ENCODE assay signal across 2 cellular contexts in genomic region chr6:26296857-26297648, GRCh38.
A peak's percentile ranks its signal among the peaks of the same experiment; 100 is the strongest.
TF ChIP-seq lines count a peak whose summit lies in the region.

No MANE protein-coding gene starts in this region.

TF ChIP-seq in IMR-90, 13 proteins besides CTCF, POLR2A, EP300 and RAD21:
- TF ChIP-seq FOS (IDR thresholded peaks at IDR 0.05; ENCODE audit: low read depth, low read length) (0 out of 2 replicates have a peak, but pooled peaks have one; percentile 8), CHD1 (IDR thresholded peaks at IDR 0.05; ENCODE audit: low read depth, low read length) (no peak)

TF ChIP-seq in WTC11, 78 proteins besides CTCF, POLR2A, EP300 and RAD21:
- no peak for TF ChIP-seq MXD4 (CRISPR knock-in tag; IDR thresholded peaks at IDR 0.05; ENCODE audit: borderline replicate concordance)
- TF ChIP-seq AFF4 (CRISPR knock-in tag; IDR thresholded peaks at IDR 0.05; ENCODE audit: borderline replicate concordance), result no peak
- no peak for TF ChIP-seq GRHL2 (CRISPR knock-in tag; IDR thresholded peaks at IDR 0.05; ENCODE audit: insufficient replicate concordance, severe bottlenecking)
- TF ChIP-seq JAZF1 (CRISPR knock-in tag; IDR thresholded peaks at IDR 0.05), result no peak
- no peak for TF ChIP-seq CDX4 (CRISPR knock-in tag; IDR thresholded peaks at IDR 0.05; ENCODE audit: borderline replicate concordance)
- no peak for TF ChIP-seq GABPB1 (CRISPR knock-in tag; IDR thresholded peaks at IDR 0.05)
- TF ChIP-seq ZSCAN18 (CRISPR knock-in tag; IDR thresholded peaks at IDR 0.05), result no peak
- TF ChIP-seq PREB (CRISPR knock-in tag; IDR thresholded peaks at IDR 0.05; ENCODE audit: borderline replicate concordance), result no peak
- no peak for TF ChIP-seq CREM (CRISPR knock-in tag; IDR thresholded peaks at IDR 0.05)
- no peak for TF ChIP-seq ZNF423 (CRISPR knock-in tag; IDR thresholded peaks at IDR 0.05)
- TF ChIP-seq, protein P1, sequence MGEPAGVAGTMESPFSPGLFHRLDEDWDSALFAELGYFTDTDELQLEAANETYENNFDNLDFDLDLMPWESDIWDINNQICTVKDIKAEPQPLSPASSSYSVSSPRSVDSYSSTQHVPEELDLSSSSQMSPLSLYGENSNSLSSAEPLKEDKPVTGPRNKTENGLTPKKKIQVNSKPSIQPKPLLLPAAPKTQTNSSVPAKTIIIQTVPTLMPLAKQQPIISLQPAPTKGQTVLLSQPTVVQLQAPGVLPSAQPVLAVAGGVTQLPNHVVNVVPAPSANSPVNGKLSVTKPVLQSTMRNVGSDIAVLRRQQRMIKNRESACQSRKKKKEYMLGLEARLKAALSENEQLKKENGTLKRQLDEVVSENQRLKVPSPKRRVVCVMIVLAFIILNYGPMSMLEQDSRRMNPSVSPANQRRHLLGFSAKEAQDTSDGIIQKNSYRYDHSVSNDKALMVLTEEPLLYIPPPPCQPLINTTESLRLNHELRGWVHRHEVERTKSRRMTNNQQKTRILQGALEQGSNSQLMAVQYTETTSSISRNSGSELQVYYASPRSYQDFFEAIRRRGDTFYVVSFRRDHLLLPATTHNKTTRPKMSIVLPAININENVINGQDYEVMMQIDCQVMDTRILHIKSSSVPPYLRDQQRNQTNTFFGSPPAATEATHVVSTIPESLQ (CRISPR knock-in tag; IDR thresholded peaks at IDR 0.05), result no peak
- no peak for TF ChIP-seq ZBTB21 (CRISPR knock-in tag; IDR thresholded peaks at IDR 0.05; ENCODE audit: borderline replicate concordance)
- no peak for TF ChIP-seq CREB1 (CRISPR knock-in tag; IDR thresholded peaks at IDR 0.05)
- no peak for TF ChIP-seq NFE2L1 (CRISPR knock-in tag; IDR thresholded peaks at IDR 0.05)
- TF ChIP-seq TP53 (CRISPR knock-in tag; IDR thresholded peaks at IDR 0.05), result no peak
